ENCODE assay signal across 1 cellular context in the genomic region with DNA sequence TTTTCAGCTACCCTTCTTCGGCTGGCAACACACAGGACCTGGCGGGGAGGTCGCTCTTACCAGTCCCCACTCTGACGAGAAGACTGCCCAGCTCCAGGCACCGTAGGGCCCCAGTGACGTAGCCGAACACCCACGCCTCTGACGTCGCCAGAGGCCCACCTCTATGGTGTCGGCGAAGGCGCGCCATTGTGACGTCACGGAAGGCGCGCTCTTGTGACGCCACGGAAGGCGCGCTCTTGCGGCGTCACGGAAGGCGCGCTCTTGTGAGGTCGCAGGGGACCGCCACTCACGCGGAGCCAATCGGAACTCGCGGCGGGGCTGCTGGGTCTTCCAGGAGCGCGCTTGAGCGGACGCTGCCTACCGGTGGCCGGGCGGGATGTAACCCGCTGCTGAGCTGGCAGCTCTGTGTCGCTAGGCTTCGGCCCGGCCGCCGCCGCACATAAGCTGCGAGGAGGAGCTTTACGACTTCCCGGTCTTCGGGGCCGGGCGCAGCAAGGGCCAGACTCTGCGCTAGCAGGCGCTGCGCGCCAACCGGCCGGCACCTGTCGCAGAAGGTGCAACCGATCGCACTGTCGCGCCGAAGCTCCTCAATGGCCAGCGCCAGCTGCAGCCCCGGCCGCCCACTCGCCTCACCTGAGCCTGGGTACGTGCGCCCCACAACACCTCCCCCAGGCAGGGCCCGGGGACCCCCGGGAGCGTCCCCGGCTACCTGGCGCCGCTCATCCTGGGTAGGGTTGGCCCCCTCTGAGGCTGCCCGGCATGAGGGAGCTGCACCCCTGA.
TF ChIP-seq lines count a peak whose summit lies in the region.
"Not testable (repeated sequence)": the region's sequence is repeated elsewhere in the genome, so short reads cannot be mapped to it uniquely, and the experiment has no call there.

No MANE protein-coding gene starts in this region.

TF ChIP-seq in HepG2, 621 proteins besides CTCF, POLR2A, EP300 and RAD21 (continued from another document and continues in another):
- TF ChIP-seq, protein P1, sequence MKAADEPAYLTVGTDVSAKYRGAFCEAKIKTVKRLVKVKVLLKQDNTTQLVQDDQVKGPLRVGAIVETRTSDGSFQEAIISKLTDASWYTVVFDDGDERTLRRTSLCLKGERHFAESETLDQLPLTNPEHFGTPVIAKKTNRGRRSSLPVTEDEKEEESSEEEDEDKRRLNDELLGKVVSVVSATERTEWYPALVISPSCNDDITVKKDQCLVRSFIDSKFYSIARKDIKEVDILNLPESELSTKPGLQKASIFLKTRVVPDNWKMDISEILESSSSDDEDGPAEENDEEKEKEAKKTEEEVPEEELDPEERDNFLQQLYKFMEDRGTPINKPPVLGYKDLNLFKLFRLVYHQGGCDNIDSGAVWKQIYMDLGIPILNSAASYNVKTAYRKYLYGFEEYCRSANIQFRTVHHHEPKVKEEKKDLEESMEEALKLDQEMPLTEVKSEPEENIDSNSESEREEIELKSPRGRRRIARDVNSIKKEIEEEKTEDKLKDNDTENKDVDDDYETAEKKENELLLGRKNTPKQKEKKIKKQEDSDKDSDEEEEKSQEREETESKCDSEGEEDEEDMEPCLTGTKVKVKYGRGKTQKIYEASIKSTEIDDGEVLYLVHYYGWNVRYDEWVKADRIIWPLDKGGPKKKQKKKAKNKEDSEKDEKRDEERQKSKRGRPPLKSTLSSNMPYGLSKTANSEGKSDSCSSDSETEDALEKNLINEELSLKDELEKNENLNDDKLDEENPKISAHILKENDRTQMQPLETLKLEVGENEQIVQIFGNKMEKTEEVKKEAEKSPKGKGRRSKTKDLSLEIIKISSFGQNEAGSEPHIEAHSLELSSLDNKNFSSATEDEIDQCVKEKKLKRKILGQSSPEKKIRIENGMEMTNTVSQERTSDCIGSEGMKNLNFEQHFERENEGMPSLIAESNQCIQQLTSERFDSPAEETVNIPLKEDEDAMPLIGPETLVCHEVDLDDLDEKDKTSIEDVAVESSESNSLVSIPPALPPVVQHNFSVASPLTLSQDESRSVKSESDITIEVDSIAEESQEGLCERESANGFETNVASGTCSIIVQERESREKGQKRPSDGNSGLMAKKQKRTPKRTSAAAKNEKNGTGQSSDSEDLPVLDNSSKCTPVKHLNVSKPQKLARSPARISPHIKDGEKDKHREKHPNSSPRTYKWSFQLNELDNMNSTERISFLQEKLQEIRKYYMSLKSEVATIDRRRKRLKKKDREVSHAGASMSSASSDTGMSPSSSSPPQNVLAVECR (CRISPR knock-in tag; IDR thresholded peaks at IDR 0.05; ENCODE audit: borderline replicate concordance) = peak; percentile 95
- TF ChIP-seq, protein P2, sequence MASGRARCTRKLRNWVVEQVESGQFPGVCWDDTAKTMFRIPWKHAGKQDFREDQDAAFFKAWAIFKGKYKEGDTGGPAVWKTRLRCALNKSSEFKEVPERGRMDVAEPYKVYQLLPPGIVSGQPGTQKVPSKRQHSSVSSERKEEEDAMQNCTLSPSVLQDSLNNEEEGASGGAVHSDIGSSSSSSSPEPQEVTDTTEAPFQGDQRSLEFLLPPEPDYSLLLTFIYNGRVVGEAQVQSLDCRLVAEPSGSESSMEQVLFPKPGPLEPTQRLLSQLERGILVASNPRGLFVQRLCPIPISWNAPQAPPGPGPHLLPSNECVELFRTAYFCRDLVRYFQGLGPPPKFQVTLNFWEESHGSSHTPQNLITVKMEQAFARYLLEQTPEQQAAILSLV (CRISPR knock-in tag; IDR thresholded peaks at IDR 0.05; ENCODE audit: borderline replicate concordance) = peak; percentile 89
- TF ChIP-seq, protein P3, sequence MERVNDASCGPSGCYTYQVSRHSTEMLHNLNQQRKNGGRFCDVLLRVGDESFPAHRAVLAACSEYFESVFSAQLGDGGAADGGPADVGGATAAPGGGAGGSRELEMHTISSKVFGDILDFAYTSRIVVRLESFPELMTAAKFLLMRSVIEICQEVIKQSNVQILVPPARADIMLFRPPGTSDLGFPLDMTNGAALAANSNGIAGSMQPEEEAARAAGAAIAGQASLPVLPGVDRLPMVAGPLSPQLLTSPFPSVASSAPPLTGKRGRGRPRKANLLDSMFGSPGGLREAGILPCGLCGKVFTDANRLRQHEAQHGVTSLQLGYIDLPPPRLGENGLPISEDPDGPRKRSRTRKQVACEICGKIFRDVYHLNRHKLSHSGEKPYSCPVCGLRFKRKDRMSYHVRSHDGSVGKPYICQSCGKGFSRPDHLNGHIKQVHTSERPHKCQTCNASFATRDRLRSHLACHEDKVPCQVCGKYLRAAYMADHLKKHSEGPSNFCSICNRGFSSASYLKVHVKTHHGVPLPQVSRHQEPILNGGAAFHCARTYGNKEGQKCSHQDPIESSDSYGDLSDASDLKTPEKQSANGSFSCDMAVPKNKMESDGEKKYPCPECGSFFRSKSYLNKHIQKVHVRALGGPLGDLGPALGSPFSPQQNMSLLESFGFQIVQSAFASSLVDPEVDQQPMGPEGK (CRISPR knock-in tag; IDR thresholded peaks at IDR 0.05) = peak; percentile 50; the same call in 1 of the 2 replicates
- TF ChIP-seq ZNF230 (CRISPR knock-in tag; IDR thresholded peaks at IDR 0.05) (peak; percentile 64; the same call in 1 of the 2 replicates), SAP130 (CRISPR knock-in tag; IDR thresholded peaks at IDR 0.05; ENCODE audit: low read depth) (peak; percentile 97), GTF2F1 (IDR thresholded peaks at IDR 0.05; ENCODE audit: low read length) (0 out of 2 replicates have a peak, but pooled peaks have one; percentile 52), ZMYM3 (CRISPR knock-in tag; IDR thresholded peaks at IDR 0.05) (peak; percentile 48; the same call in 1 of the 2 replicates), AKAP8 (CRISPR knock-in tag; IDR thresholded peaks at IDR 0.05) (0 out of 2 replicates have a peak, but pooled peaks have one; percentile 23), CHD2 (IDR thresholded peaks at IDR 0.05; ENCODE audit: low read depth, low read length) (peak; percentile 58; the same call in 1 of the 2 replicates), ZNF350 (CRISPR knock-in tag; IDR thresholded peaks at IDR 0.05; ENCODE audit: borderline replicate concordance, low read depth) (peak; percentile 96), SIN3B (IDR thresholded peaks at IDR 0.05; ENCODE audit: low read length) (peak; percentile 96), SKI (IDR thresholded peaks at IDR 0.05; ENCODE audit: partially characterized antibody) (peak; percentile 36), ZNF883 (CRISPR knock-in tag; IDR thresholded peaks at IDR 0.05; ENCODE audit: not compliant biosample characterization) (peak; percentile 27), KDM5B (CRISPR knock-in tag; IDR thresholded peaks at IDR 0.05; ENCODE audit: borderline replicate concordance) (peak; percentile 71; the same call in 1 of the 2 replicates), EED (CRISPR knock-in tag; IDR thresholded peaks at IDR 0.05) (0 out of 2 replicates have a peak, but pooled peaks have one; percentile 15), ZNF749 (CRISPR knock-in tag; IDR thresholded peaks at IDR 0.05; ENCODE audit: borderline replicate concordance) (peak; percentile 85; the same call in 1 of the 2 replicates), ZNF766 (CRISPR knock-in tag; IDR thresholded peaks at IDR 0.05; ENCODE audit: borderline replicate concordance) (peak; percentile 79; the same call in 1 of the 2 replicates), POGZ (CRISPR knock-in tag; IDR thresholded peaks at IDR 0.05) (peak; percentile 100), KDM2A (CRISPR knock-in tag; IDR thresholded peaks at IDR 0.05; ENCODE audit: borderline replicate concordance, low read depth) (peak; percentile 97), ZMYM4 (CRISPR knock-in tag; IDR thresholded peaks at IDR 0.05) (peak; percentile 100), HOXA5 (CRISPR knock-in tag; IDR thresholded peaks at IDR 0.05) (peak; percentile 83; the same call in 1 of the 2 replicates), NFYC (CRISPR knock-in tag; IDR thresholded peaks at IDR 0.05) (peak; percentile 93), FOXO1 (CRISPR knock-in tag; IDR thresholded peaks at IDR 0.05) (peak; percentile 78), PHF5A (CRISPR knock-in tag; IDR thresholded peaks at IDR 0.05; ENCODE audit: low read depth, unreplicated experiment) (peak; percentile 75), RELA (CRISPR knock-in tag; IDR thresholded peaks at IDR 0.05) (peak; percentile 95), ZSCAN21 (CRISPR knock-in tag; IDR thresholded peaks at IDR 0.05; ENCODE audit: borderline replicate concordance) (peak; percentile 62; the same call in 1 of the 2 replicates)
- TF ChIP-seq, protein P4, sequence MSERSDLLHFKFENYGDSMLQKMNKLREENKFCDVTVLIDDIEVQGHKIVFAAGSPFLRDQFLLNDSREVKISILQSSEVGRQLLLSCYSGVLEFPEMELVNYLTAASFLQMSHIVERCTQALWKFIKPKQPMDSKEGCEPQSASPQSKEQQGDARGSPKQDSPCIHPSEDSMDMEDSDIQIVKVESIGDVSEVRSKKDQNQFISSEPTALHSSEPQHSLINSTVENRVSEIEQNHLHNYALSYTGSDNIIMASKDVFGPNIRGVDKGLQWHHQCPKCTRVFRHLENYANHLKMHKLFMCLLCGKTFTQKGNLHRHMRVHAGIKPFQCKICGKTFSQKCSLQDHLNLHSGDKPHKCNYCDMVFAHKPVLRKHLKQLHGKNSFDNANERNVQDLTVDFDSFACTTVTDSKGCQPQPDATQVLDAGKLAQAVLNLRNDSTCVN (CRISPR knock-in tag; IDR thresholded peaks at IDR 0.05; ENCODE audit: borderline replicate concordance) = peak; percentile 66; the same call in 1 of the 2 replicates
- TF ChIP-seq, protein P5, sequence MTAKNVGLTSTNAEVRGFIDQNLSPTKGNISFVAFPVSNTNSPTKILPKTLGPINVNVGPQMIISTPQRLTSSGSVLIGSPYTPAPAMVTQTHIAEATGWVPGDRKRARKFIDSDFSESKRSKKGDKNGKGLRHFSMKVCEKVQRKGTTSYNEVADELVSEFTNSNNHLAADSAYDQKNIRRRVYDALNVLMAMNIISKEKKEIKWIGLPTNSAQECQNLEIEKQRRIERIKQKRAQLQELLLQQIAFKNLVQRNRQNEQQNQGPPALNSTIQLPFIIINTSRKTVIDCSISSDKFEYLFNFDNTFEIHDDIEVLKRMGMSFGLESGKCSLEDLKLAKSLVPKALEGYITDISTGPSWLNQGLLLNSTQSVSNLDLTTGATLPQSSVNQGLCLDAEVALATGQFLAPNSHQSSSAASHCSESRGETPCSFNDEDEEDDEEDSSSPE (CRISPR knock-in tag; IDR thresholded peaks at IDR 0.05) = peak; percentile 91
- TF ChIP-seq, protein P6, sequence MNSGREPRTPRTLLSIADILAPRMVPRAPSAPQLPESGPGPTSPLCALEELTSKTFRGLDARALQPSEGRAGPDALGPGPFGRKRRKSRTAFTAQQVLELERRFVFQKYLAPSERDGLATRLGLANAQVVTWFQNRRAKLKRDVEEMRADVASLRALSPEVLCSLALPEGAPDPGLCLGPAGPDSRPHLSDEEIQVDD (CRISPR knock-in tag; IDR thresholded peaks at IDR 0.05; ENCODE audit: borderline replicate concordance) = peak; percentile 35; the same call in 1 of the 2 replicates
- TF ChIP-seq, protein P7, sequence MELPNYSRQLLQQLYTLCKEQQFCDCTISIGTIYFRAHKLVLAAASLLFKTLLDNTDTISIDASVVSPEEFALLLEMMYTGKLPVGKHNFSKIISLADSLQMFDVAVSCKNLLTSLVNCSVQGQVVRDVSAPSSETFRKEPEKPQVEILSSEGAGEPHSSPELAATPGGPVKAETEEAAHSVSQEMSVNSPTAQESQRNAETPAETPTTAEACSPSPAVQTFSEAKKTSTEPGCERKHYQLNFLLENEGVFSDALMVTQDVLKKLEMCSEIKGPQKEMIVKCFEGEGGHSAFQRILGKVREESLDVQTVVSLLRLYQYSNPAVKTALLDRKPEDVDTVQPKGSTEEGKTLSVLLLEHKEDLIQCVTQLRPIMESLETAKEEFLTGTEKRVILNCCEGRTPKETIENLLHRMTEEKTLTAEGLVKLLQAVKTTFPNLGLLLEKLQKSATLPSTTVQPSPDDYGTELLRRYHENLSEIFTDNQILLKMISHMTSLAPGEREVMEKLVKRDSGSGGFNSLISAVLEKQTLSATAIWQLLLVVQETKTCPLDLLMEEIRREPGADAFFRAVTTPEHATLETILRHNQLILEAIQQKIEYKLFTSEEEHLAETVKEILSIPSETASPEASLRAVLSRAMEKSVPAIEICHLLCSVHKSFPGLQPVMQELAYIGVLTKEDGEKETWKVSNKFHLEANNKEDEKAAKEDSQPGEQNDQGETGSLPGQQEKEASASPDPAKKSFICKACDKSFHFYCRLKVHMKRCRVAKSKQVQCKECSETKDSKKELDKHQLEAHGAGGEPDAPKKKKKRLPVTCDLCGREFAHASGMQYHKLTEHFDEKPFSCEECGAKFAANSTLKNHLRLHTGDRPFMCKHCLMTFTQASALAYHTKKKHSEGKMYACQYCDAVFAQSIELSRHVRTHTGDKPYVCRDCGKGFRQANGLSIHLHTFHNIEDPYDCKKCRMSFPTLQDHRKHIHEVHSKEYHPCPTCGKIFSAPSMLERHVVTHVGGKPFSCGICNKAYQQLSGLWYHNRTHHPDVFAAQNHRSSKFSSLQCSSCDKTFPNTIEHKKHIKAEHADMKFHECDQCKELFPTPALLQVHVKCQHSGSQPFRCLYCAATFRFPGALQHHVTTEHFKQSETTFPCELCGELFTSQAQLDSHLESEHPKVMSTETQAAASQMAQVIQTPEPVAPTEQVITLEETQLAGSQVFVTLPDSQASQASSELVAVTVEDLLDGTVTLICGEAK (IDR thresholded peaks at IDR 0.05) = not testable (repeated sequence)
- TF ChIP-seq, protein P7 (CRISPR knock-in tag; IDR thresholded peaks at IDR 0.05) = peak; percentile 89
